ENCODE assay signal across 13 cellular contexts in the genomic region with DNA sequence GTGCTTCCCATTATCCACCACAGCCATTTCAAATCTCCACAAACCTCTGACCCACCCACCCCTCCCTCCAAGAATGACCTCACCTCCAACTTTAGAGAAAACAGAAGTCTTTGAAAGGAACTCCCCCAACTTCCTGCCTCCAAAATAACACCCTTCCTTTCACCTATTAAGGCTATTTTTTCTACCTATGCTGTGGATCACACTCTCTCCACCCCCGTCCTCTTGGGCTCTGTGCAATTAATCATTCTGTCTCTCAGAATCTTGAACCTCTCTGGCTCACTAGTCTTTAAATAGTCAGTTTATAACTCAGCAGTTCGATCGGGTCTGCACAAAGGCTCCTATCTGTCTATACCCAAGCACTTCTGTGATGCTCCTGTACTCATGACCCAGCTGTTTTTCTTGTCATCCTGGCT. TPM values are rescaled to one million over a fixed set of nuclear protein-coding genes. Genes with fewer than 3 reads are reported as not detected.
DNase-seq lines count a peak whose midpoint lies in the region; ATAC-seq, FAIRE-seq and TF ChIP-seq lines count a peak whose summit lies in the region.
"Had no signal": no experiment of that assay in that cellular context is flagged by ENCODE, and none has a peak within 500 bp of the region (broad histone marks: within the 10 kb centered on the region; RNA-seq: fewer than 3 reads in every experiment).

No MANE protein-coding gene starts in this region.

- no peaks in the 10 kb centered on the region for H3K36me3 Mint-ChIP-seq in activated CD4-positive, alpha-beta T cell treated with anti-CD3 and anti-CD28 coated beads for 36 hours (ENCODE audit: low read depth)
- no peaks in the 10 kb centered on the region for H3K36me3 Mint-ChIP-seq in activated T-helper 1 cell treated with anti-CD3 and anti-CD28 coated beads, Interleukin-12 subunit alpha, Interleukin-12 subunit beta, Interleukin-2, Interleukin-4 antibody, amounts not matched to agents 30 ng/mL and 10 ng/mL and 1 ng/mL, durations not matched to agents 14 hours and 24 hours and 36 hours (ENCODE audit: low read depth)
- no peaks in the 10 kb centered on the region for H3K36me3 Mint-ChIP-seq in naive B cell

- CTCF ChIA-PET in activated CD4-positive, alpha-beta T cell treated with anti-CD3 and anti-CD28 coated beads for 36 hours (lab: Charles Lee), result no interaction called here
- CTCF ChIA-PET in HEK293T (lab: Yijun Ruan, JAX), result interaction anchor here (0.6 kb wide), 1 partner anchor 54 kb away, joined by 3 read pairs; no protein-coding TSS in a partner anchor

- no peaks in the 10 kb centered on the region for H3K27me3 Mint-ChIP-seq in activated CD4-positive, alpha-beta T cell treated with anti-CD3 and anti-CD28 coated beads for 36 hours
- H3K27me3 Mint-ChIP-seq in activated T-helper 1 cell treated with anti-CD3 and anti-CD28 coated beads, Interleukin-12 subunit alpha, Interleukin-12 subunit beta, Interleukin-2, Interleukin-4 antibody, amounts not matched to agents 30 ng/mL and 10 ng/mL and 1 ng/mL, durations not matched to agents 14 hours and 24 hours and 36 hours (ENCODE audit: insufficient read depth), result no peaks in the 10 kb centered on the region
- no peaks in the 10 kb centered on the region for H3K27me3 Mint-ChIP-seq in naive B cell

- FAIRE-seq in H54 (lab: Jason Lieb, UNC), result no peak

- no peak for TF ChIP-seq POLR2A in H54 (IDR thresholded peaks at IDR 0.05; ENCODE audit: low read depth, low read length)

- H3K27ac Mint-ChIP-seq in activated CD4-positive, alpha-beta T cell treated with anti-CD3 and anti-CD28 coated beads for 36 hours, result peak overlapping the region; percentile 49
- peak overlapping the region; percentile 36 for H3K27ac Mint-ChIP-seq in activated T-helper 1 cell treated with anti-CD3 and anti-CD28 coated beads, Interleukin-12 subunit alpha, Interleukin-12 subunit beta, Interleukin-2, Interleukin-4 antibody, amounts not matched to agents 30 ng/mL and 10 ng/mL and 1 ng/mL, durations not matched to agents 14 hours and 24 hours and 36 hours
- H3K27ac Mint-ChIP-seq in naive B cell, result peak overlapping the region in 5 of 6 donors; percentile 5 to 54 (median 38)

- no peak overlapping the region for H3K4me3 Mint-ChIP-seq in activated CD4-positive, alpha-beta T cell treated with anti-CD3 and anti-CD28 coated beads for 36 hours
- H3K4me3 Mint-ChIP-seq in activated T-helper 1 cell treated with anti-CD3 and anti-CD28 coated beads, Interleukin-12 subunit alpha, Interleukin-12 subunit beta, Interleukin-2, Interleukin-4 antibody, amounts not matched to agents 30 ng/mL and 10 ng/mL and 1 ng/mL, durations not matched to agents 14 hours and 24 hours and 36 hours, result no peak overlapping the region
- H3K4me3 Mint-ChIP-seq in naive B cell, result peak overlapping the region in 2 of 8 donors; percentile 54 to 77

- ATAC-seq in activated CD4-positive, alpha-beta T cell treated with anti-CD3 and anti-CD28 coated beads for 36 hours, result peak; percentile 92
- peak in 1 of 2 donors; percentile 30 for ATAC-seq in naive B cell (ENCODE audit: low read depth in 2 of 2)
- ATAC-seq in HG03432 (IDR thresholded peaks at IDR 0.05; ENCODE audit: unreplicated experiment), result no peak
- no peak for ATAC-seq in HG03565 (IDR thresholded peaks at IDR 0.05; ENCODE audit: unreplicated experiment)

- peak; percentile 24 for DNase-seq in activated CD4-positive, alpha-beta T cell treated with anti-CD3 and anti-CD28 coated beads for 36 hours
- DNase-seq in activated CD4-positive, alpha-beta T cell treated with anti-CD3 and anti-CD28 coated beads for 1 hour, result no peak
- DNase-seq in HEK293T (ENCODE audit: extremely low spot score) (no peak), naive B cell (no peak), H54 (ENCODE audit: insufficient read length, low spot score) (no peak)
- no peak for DNase-seq in activated T-helper 1 cell treated with anti-CD3 and anti-CD28 coated beads, Interleukin-12 subunit alpha, Interleukin-12 subunit beta, Interleukin-2, Interleukin-4 antibody, amounts not matched to agents 30 ng/mL and 10 ng/mL and 1 ng/mL, durations not matched to agents 14 hours and 24 hours and 36 hours (ENCODE audit: low spot score)
- DNase-seq: central memory CD4-positive, alpha-beta T cell; esophagus squamous epithelium; H7; NCI-H1092 treated with DMSO at 0.1 percent for 48 hours; NCI-H510A treated with DMSO at 0.1 percent for 48 hours had no signal

- no peaks in the 10 kb centered on the region for H3K9me3 Mint-ChIP-seq in activated CD4-positive, alpha-beta T cell treated with anti-CD3 and anti-CD28 coated beads for 36 hours (ENCODE audit: low read depth)
- H3K9me3 Mint-ChIP-seq in activated T-helper 1 cell treated with anti-CD3 and anti-CD28 coated beads, Interleukin-12 subunit alpha, Interleukin-12 subunit beta, Interleukin-2, Interleukin-4 antibody, amounts not matched to agents 30 ng/mL and 10 ng/mL and 1 ng/mL, durations not matched to agents 14 hours and 24 hours and 36 hours, result no peaks in the 10 kb centered on the region
- peaks cover 0 to 6% (median 0%) of the 10 kb centered on the region in 7 donors for H3K9me3 Mint-ChIP-seq in naive B cell

- POLR2A ChIA-PET in activated CD4-positive, alpha-beta T cell treated with anti-CD3 and anti-CD28 coated beads for 36 hours (lab: Charles Lee), result no interaction called here
- POLR2A ChIA-PET in HEK293T (lab: Yijun Ruan, JAX), result no interaction called here

- intact Hi-C loops in activated CD4-positive, alpha-beta T cell treated with anti-CD3 and anti-CD28 coated beads for 36 hours (cut with DNase I, micrococcal nuclease), result no loop called here
- intact Hi-C loops in activated T-helper 1 cell treated with anti-CD3 and anti-CD28 coated beads, Interleukin-12 subunit alpha, Interleukin-12 subunit beta, Interleukin-2, Interleukin-4 antibody, amounts not matched to agents 30 ng/mL and 10 ng/mL and 1 ng/mL, durations not matched to agents 14 hours and 24 hours and 36 hours (cut with micrococcal nuclease), result no loop called here

- H3K4me1 Mint-ChIP-seq in activated CD4-positive, alpha-beta T cell treated with anti-CD3 and anti-CD28 coated beads for 36 hours, result peaks cover 10% of the 10 kb centered on the region
- H3K4me1 Mint-ChIP-seq in activated T-helper 1 cell treated with anti-CD3 and anti-CD28 coated beads, Interleukin-12 subunit alpha, Interleukin-12 subunit beta, Interleukin-2, Interleukin-4 antibody, amounts not matched to agents 30 ng/mL and 10 ng/mL and 1 ng/mL, durations not matched to agents 14 hours and 24 hours and 36 hours (ENCODE audit: low read depth), result peaks cover 13% of the 10 kb centered on the region
- H3K4me1 Mint-ChIP-seq in naive B cell, result peaks cover 6 to 10% (median 9%) of the 10 kb centered on the region in 3 donors

TF ChIP-seq in HEK293T, 16 proteins besides CTCF, POLR2A, EP300 and RAD21:
- TF ChIP-seq ARNT (IDR thresholded peaks at IDR 0.05) (no peak), PKNOX1 (IDR thresholded peaks at IDR 0.05) (peak; percentile 49; the same call in 1 of the 2 replicates)
TF ChIP-seq in HEK293T: peak in this region for 1.

RNA-seq across cellular contexts. Expression of gene XPO1, which starts 37.3 kb away (rescaled TPM):
- total RNA-seq in activated CD4-positive, alpha-beta T cell treated with anti-CD3 and anti-CD28 coated beads for 36 hours, result 100 to 1,000 TPM; 187 to 214 TPM
- 213 and 215 TPM in 2 replicates for total RNA-seq in activated T-helper 1 cell treated with anti-CD3 and anti-CD28 coated beads, Interleukin-12 subunit alpha, Interleukin-12 subunit beta, Interleukin-2, Interleukin-4 antibody, amounts not matched to agents 30 ng/mL and 10 ng/mL and 1 ng/mL, durations not matched to agents 14 hours and 24 hours and 36 hours
- polyA plus RNA-seq in naive B cell (ENCODE audit: low read depth in 6 of 6), result 10 to 100 TPM; 32.3 to 54.2 (median 42.3) TPM
